ENCODE assay signal across 8 cellular contexts in genomic region chr21:39386194-39386593, GRCh38. TPM values are rescaled to one million over a fixed set of nuclear protein-coding genes. Genes with fewer than 3 reads are reported as not detected.
DNase-seq lines count a peak whose midpoint lies in the region; ATAC-seq, FAIRE-seq and TF ChIP-seq lines count a peak whose summit lies in the region.

No MANE protein-coding gene starts in this region.

- no peak overlapping the region for H3K4me2 ChIP-seq in MM.1S (ENCODE audit: low read depth, low read length)

- H3K36me3 ChIP-seq in duodenal mucosa (ENCODE audit: control insufficient read depth in 1 of 2, insufficient read depth in 2 of 2, low read length in 2 of 2), result no peaks in the 10 kb centered on the region
- no peaks in the 10 kb centered on the region for H3K36me3 ChIP-seq in MM.1S (replicated peaks; ENCODE audit: insufficient read depth, low read length)

- no peak overlapping the region for H2AFZ ChIP-seq in MM.1S (ENCODE audit: low read length)

- H4K20me1 ChIP-seq in MM.1S (ENCODE audit: insufficient read depth, low read length), result no peaks in the 10 kb centered on the region

- H3K4me3 Mint-ChIP-seq in naive thymus-derived CD8-positive, alpha-beta T cell, result peak overlapping the region; percentile 30 to 89 (median 72)

- H3K9me3 Mint-ChIP-seq in naive thymus-derived CD8-positive, alpha-beta T cell, result no peaks in the 10 kb centered on the region

- H3K79me2 ChIP-seq in MM.1S (ENCODE audit: low read length), result peaks cover 31% of the 10 kb centered on the region

- H3F3A ChIP-seq in MM.1S (ENCODE audit: insufficient read depth, low read length), result peaks cover 6% of the 10 kb centered on the region; the same call in 1 of the 2 replicates

- no peaks in the 10 kb centered on the region for H3K9me2 ChIP-seq in MM.1S (replicated peaks; ENCODE audit: insufficient read depth, low read length)

- peaks cover 19 to 51% (median 46%) of the 10 kb centered on the region in 4 donors for H3K4me1 Mint-ChIP-seq in naive thymus-derived CD8-positive, alpha-beta T cell

- no peaks in the 10 kb centered on the region for H3K27me3 ChIP-seq in duodenal mucosa (ENCODE audit: control insufficient read depth in 1 of 2, insufficient read depth in 2 of 2, low read length in 2 of 2)
- no peaks in the 10 kb centered on the region for H3K27me3 ChIP-seq in MM.1S (replicated peaks; ENCODE audit: insufficient read depth, low read length)

- peak overlapping the region; percentile 49 to 66 for H3K4me3 ChIP-seq in duodenal mucosa (ENCODE audit: low read depth in 1 of 2, low read length in 2 of 2)
- H3K4me3 ChIP-seq in MM.1S (ENCODE audit: low read length), result no peak overlapping the region

- FAIRE-seq in RCC 7860 (lab: Jason Lieb, UNC), result no peak

- DNase-seq in COLO668 (lab: John Stamatoyannopoulos, UW; ENCODE audit: unreplicated experiment), result peak; percentile 68
- DNase-seq in RCC 7860 (ENCODE audit: low spot score), result peak; percentile 40
- peak in 4 of 10 donors; percentile 16 to 19 (median 18) for DNase-seq in naive thymus-derived CD8-positive, alpha-beta T cell
- DNase-seq in GDM1 (lab: John Stamatoyannopoulos, UW), result no peak
- no peak for DNase-seq in MM.1S
- DNase-seq in RPMI8226, result no peak

- POLR2A ChIA-PET in naive thymus-derived CD8-positive, alpha-beta T cell (lab: Charles Lee), result interaction anchor here (1.3 to 3.1 kb wide), 5 partner anchors 12 to 74 kb away, joined by 3 to 30 read pairs (median 4); partner anchors contain the start of genes BRWD1 and HMGN1

- no peak for ATAC-seq in naive thymus-derived CD8-positive, alpha-beta T cell
- no peak for ATAC-seq in HG03457 (IDR thresholded peaks at IDR 0.05; ENCODE audit: unreplicated experiment)

- no peak for TF ChIP-seq CTCF in MM.1S (IDR thresholded peaks at IDR 0.05; ENCODE audit: low read length)

- peaks cover 13 to 34% of the 10 kb centered on the region in 2 donors for H3K4me1 ChIP-seq in duodenal mucosa (ENCODE audit: control insufficient read depth in 1 of 2, insufficient read depth in 2 of 2, low read length in 2 of 2)
- H3K4me1 ChIP-seq in MM.1S (ENCODE audit: low read length), result peaks cover 6% of the 10 kb centered on the region; the same call in 1 of the 2 replicates

- no peaks in the 10 kb centered on the region for H3K27me3 Mint-ChIP-seq in naive thymus-derived CD8-positive, alpha-beta T cell

- H3K9ac ChIP-seq in duodenal mucosa (ENCODE audit: low read depth in 1 of 2, low read length in 2 of 2), result peak overlapping the region; percentile 37 to 70
- no peak overlapping the region for H3K9ac ChIP-seq in MM.1S (ENCODE audit: low read length)

- H3K27ac Mint-ChIP-seq in naive thymus-derived CD8-positive, alpha-beta T cell, result peak overlapping the region in 8 of 10 donors; percentile 54 to 91 (median 84)

- no peak overlapping the region for H3K27ac ChIP-seq in duodenal mucosa (ENCODE audit: low read depth, low read length)
- H3K27ac ChIP-seq in MM.1S (ENCODE audit: low read length), result no peak overlapping the region

- H3K36me3 Mint-ChIP-seq in naive thymus-derived CD8-positive, alpha-beta T cell, result peaks cover 0 to 10% (median 0%) of the 10 kb centered on the region in 3 donors

- H3K9me3 ChIP-seq in duodenal mucosa (ENCODE audit: control insufficient read depth in 1 of 2, low read length in 2 of 2), result no peaks in the 10 kb centered on the region
- H3K9me3 ChIP-seq in MM.1S (replicated peaks; ENCODE audit: insufficient read depth, low read length), result no peaks in the 10 kb centered on the region

RNA-seq across cellular contexts. Expression of gene HMGN1, which starts 37.3 kb away (rescaled TPM):
- 100 to 1,000 TPM; 252 to 263 TPM for total RNA-seq in naive thymus-derived CD8-positive, alpha-beta T cell
- 100 to 1,000 TPM; 248 to 285 (median 249) TPM for polyA plus RNA-seq in naive thymus-derived CD8-positive, alpha-beta T cell

RNA-seq across cellular contexts. Expression of gene LCA5L, which starts 59.4 kb away (rescaled TPM):
- total RNA-seq in naive thymus-derived CD8-positive, alpha-beta T cell, result under 1 TPM; 0.23 to 0.77 TPM
- under 1 TPM in 1 of 3 donors, not detected in 2; 0.95 TPM for polyA plus RNA-seq in naive thymus-derived CD8-positive, alpha-beta T cell

Comparison
In these comparisons a context has a peak if more than half of its experiments do, and no peak if none do; other contexts are left out.
1. DNase-seq: peak in COLO668 (single experiment) and RCC 7860 (single experiment); none in GDM1 (single experiment), MM.1S (single experiment) and RPMI8226 (single experiment).